In the genomic region with DNA sequence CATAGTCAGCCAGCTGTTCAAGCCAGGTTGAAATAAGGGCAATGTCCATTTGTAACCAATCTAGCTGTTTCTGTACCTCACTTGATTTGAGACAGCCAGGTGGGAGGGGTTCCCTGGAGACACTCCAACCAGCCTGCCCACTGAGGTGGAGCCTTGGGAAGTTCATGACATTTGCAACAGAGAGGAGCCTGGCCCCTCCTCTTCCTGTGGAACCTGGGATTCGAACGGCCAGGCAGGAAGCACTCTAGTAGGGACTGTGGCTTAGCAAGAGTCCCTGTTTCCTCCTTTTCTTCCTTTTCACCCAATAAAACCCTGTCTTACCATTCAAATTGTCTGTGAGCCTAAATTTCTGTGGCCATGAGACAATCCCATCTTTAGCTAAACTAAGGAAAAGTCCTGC, we compare ENCODE assay signal across 1 cellular context.
TF ChIP-seq lines count a peak whose summit lies in the region.

No MANE protein-coding gene starts in this region.

TF ChIP-seq in GM23338, 12 proteins besides CTCF, POLR2A, EP300 and RAD21 (continued from another document):
- TF ChIP-seq, protein P1, sequence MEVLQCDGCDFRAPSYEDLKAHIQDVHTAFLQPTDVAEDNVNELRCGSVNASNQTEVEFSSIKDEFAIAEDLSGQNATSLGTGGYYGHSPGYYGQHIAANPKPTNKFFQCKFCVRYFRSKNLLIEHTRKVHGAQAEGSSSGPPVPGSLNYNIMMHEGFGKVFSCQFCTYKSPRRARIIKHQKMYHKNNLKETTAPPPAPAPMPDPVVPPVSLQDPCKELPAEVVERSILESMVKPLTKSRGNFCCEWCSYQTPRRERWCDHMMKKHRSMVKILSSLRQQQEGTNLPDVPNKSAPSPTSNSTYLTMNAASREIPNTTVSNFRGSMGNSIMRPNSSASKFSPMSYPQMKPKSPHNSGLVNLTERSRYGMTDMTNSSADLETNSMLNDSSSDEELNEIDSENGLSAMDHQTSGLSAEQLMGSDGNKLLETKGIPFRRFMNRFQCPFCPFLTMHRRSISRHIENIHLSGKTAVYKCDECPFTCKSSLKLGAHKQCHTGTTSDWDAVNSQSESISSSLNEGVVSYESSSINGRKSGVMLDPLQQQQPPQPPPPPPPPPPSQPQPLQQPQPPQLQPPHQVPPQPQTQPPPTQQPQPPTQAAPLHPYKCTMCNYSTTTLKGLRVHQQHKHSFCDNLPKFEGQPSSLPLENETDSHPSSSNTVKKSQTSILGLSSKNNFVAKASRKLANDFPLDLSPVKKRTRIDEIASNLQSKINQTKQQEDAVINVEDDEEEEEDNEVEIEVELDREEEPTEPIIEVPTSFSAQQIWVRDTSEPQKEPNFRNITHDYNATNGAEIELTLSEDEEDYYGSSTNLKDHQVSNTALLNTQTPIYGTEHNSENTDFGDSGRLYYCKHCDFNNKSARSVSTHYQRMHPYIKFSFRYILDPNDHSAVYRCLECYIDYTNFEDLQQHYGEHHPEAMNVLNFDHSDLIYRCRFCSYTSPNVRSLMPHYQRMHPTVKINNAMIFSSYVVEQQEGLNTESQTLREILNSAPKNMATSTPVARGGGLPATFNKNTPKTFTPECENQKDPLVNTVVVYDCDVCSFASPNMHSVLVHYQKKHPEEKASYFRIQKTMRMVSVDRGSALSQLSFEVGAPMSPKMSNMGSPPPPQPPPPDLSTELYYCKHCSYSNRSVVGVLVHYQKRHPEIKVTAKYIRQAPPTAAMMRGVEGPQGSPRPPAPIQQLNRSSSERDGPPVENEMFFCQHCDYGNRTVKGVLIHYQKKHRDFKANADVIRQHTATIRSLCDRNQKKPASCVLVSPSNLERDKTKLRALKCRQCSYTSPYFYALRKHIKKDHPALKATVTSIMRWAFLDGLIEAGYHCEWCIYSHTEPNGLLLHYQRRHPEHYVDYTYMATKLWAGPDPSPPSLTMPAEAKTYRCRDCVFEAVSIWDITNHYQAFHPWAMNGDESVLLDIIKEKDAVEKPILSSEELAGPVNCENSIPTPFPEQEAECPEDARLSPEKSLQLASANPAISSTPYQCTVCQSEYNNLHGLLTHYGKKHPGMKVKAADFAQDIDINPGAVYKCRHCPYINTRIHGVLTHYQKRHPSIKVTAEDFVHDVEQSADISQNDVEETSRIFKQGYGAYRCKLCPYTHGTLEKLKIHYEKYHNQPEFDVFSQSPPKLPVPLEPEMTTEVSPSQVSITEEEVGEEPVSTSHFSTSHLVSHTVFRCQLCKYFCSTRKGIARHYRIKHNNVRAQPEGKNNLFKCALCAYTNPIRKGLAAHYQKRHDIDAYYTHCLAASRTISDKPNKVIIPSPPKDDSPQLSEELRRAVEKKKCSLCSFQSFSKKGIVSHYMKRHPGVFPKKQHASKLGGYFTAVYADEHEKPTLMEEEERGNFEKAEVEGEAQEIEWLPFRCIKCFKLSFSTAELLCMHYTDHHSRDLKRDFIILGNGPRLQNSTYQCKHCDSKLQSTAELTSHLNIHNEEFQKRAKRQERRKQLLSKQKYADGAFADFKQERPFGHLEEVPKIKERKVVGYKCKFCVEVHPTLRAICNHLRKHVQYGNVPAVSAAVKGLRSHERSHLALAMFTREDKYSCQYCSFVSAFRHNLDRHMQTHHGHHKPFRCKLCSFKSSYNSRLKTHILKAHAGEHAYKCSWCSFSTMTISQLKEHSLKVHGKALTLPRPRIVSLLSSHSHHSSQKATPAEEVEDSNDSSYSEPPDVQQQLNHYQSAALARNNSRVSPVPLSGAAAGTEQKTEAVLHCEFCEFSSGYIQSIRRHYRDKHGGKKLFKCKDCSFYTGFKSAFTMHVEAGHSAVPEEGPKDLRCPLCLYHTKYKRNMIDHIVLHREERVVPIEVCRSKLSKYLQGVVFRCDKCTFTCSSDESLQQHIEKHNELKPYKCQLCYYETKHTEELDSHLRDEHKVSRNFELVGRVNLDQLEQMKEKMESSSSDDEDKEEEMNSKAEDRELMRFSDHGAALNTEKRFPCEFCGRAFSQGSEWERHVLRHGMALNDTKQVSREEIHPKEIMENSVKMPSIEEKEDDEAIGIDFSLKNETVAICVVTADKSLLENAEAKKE (CRISPR knock-in tag; IDR thresholded peaks at IDR 0.05): no peak
- TF ChIP-seq POLR2AphosphoS5 (IDR thresholded peaks at IDR 0.05; ENCODE audit: low read depth) (no peak), NANOG (IDR thresholded peaks at IDR 0.05; ENCODE audit: borderline replicate concordance) (no peak), EZH2phosphoT487 (IDR thresholded peaks at IDR 0.05; ENCODE audit: unreplicated experiment) (no peak), EZH2 (IDR thresholded peaks at IDR 0.05; ENCODE audit: low read depth, unreplicated experiment) (no peak), STAT1 (IDR thresholded peaks at IDR 0.05; ENCODE audit: unreplicated experiment) (no peak), ZNF114 (CRISPR knock-in tag; IDR thresholded peaks at IDR 0.05) (no peak), JUNB (IDR thresholded peaks at IDR 0.05; ENCODE audit: unreplicated experiment) (no peak)
- TF ChIP-seq, protein P2, sequence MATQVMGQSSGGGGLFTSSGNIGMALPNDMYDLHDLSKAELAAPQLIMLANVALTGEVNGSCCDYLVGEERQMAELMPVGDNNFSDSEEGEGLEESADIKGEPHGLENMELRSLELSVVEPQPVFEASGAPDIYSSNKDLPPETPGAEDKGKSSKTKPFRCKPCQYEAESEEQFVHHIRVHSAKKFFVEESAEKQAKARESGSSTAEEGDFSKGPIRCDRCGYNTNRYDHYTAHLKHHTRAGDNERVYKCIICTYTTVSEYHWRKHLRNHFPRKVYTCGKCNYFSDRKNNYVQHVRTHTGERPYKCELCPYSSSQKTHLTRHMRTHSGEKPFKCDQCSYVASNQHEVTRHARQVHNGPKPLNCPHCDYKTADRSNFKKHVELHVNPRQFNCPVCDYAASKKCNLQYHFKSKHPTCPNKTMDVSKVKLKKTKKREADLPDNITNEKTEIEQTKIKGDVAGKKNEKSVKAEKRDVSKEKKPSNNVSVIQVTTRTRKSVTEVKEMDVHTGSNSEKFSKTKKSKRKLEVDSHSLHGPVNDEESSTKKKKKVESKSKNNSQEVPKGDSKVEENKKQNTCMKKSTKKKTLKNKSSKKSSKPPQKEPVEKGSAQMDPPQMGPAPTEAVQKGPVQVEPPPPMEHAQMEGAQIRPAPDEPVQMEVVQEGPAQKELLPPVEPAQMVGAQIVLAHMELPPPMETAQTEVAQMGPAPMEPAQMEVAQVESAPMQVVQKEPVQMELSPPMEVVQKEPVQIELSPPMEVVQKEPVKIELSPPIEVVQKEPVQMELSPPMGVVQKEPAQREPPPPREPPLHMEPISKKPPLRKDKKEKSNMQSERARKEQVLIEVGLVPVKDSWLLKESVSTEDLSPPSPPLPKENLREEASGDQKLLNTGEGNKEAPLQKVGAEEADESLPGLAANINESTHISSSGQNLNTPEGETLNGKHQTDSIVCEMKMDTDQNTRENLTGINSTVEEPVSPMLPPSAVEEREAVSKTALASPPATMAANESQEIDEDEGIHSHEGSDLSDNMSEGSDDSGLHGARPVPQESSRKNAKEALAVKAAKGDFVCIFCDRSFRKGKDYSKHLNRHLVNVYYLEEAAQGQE (IDR thresholded peaks at IDR 0.05; ENCODE audit: unreplicated experiment): no peak
- TF ChIP-seq, protein P3, sequence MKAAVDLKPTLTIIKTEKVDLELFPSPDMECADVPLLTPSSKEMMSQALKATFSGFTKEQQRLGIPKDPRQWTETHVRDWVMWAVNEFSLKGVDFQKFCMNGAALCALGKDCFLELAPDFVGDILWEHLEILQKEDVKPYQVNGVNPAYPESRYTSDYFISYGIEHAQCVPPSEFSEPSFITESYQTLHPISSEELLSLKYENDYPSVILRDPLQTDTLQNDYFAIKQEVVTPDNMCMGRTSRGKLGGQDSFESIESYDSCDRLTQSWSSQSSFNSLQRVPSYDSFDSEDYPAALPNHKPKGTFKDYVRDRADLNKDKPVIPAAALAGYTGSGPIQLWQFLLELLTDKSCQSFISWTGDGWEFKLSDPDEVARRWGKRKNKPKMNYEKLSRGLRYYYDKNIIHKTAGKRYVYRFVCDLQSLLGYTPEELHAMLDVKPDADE (IDR thresholded peaks at IDR 0.05): no peak
TF ChIP-seq in GM23338: peak in this region for 0.
